In the genomic region with DNA sequence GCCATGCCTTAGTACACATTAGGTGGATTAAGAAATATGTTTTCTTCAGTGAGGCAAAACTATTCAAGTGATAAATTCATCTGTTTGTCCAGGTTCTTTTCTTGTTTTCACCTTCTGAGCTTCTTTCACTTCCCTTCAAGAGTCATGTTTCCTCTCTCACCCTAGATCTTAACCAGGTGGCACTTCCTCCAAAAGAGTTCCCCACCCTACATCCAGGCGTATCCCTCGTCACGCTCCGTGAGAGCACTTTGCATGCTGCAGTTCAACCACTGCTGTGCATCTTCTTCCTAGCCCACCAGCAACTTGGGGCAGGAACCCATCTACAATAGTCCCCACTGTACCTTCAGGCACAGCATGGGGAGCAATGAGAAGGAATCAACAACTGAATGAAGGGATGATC, we compare ENCODE assay signal across 11 cellular contexts. TPM values are rescaled to one million over a fixed set of nuclear protein-coding genes. Genes with fewer than 3 reads are reported as not detected.
DNase-seq lines count a peak whose midpoint lies in the region; ATAC-seq and TF ChIP-seq lines count a peak whose summit lies in the region.
"Had no signal": no experiment of that assay in that cellular context is flagged by ENCODE, and none has a peak within 500 bp of the region (broad histone marks: within the 10 kb centered on the region; RNA-seq: fewer than 3 reads in every experiment).

No MANE protein-coding gene starts in this region.

- H3K9me2 ChIP-seq in GM23248 (ENCODE audit: insufficient read depth) = no peaks in the 10 kb centered on the region

- H3K4me3 ChIP-seq in WERI-Rb-1 (ENCODE audit: low read depth, low read length) = no peak overlapping the region
- H3K4me3 ChIP-seq in GM23248 = no peak overlapping the region
- H3K4me3 ChIP-seq: SJSA1 had no signal

- H3K79me2 ChIP-seq in GM23248 (ENCODE audit: insufficient read depth) = no peaks in the 10 kb centered on the region

- H3K36me3 ChIP-seq in WERI-Rb-1 = no peaks in the 10 kb centered on the region
- no peaks in the 10 kb centered on the region for H3K36me3 ChIP-seq in GM23248 (ENCODE audit: low read depth)
- H3K36me3 ChIP-seq: SJSA1 had no signal

- no peak overlapping the region for H3K4me2 ChIP-seq in GM23248 (ENCODE audit: unreplicated experiment)

- H3K27me3 ChIP-seq in WERI-Rb-1 (ENCODE audit: insufficient read depth, low read depth, severe bottlenecking) (no peaks in the 10 kb centered on the region), GM23248 (replicated peaks; ENCODE audit: insufficient read depth) (no peaks in the 10 kb centered on the region)
- H3K27me3 ChIP-seq: SJSA1 had no signal

- peak overlapping the region; percentile 85 to 98 (median 96) for H3K27ac Mint-ChIP-seq in naive B cell

- H3K4me1 Mint-ChIP-seq in naive B cell = peaks cover 65 to 84% (median 79%) of the 10 kb centered on the region in 3 donors

- no peak for TF ChIP-seq CTCF in WERI-Rb-1 (IDR thresholded peaks at IDR 0.05; ENCODE audit: low read depth, low read length)

- no peaks in the 10 kb centered on the region for H3K4me1 ChIP-seq in GM23248 (ENCODE audit: insufficient read depth)
- H3K4me1 ChIP-seq: SJSA1 had no signal

- peak overlapping the region; percentile 45 to 86 (median 68) for H3K4me3 Mint-ChIP-seq in naive B cell

- H3K27ac ChIP-seq in WERI-Rb-1 (no peak overlapping the region), GM23248 (no peak overlapping the region)
- H3K27ac ChIP-seq: epithelial cell of prostate, SJSA1 had no signal

- H3K27me3 Mint-ChIP-seq in naive B cell = no peaks in the 10 kb centered on the region

- H3K9me3 Mint-ChIP-seq in naive B cell = peaks cover 3 to 41% (median 28%) of the 10 kb centered on the region in 7 donors

- no peak overlapping the region for H2AFZ ChIP-seq in GM23248

- DNase-seq in naive B cell (peak; percentile 88), CD1c-positive myeloid dendritic cell (ENCODE audit: extremely low spot score) (no peak), WERI-Rb-1 (no peak), GM23248 (no peak)
- DNase-seq: NCI-H1694 had no signal

- H3K9me3 ChIP-seq in WERI-Rb-1 (ENCODE audit: severe bottlenecking) (peaks cover 4% of the 10 kb centered on the region), GM23248 (ENCODE audit: low read depth) (no peaks in the 10 kb centered on the region)
- H3K9me3 ChIP-seq: SJSA1 had no signal

- no peaks in the 10 kb centered on the region for H4K20me1 ChIP-seq in GM23248 (ENCODE audit: insufficient read depth)

- ATAC-seq in GM18909 (IDR thresholded peaks at IDR 0.05; ENCODE audit: poor library complexity, unreplicated experiment) = peak; percentile 87
- ATAC-seq in GM21723 (IDR thresholded peaks at IDR 0.05; ENCODE audit: unreplicated experiment) = peak; percentile 91
- ATAC-seq in HG03280 (IDR thresholded peaks at IDR 0.05; ENCODE audit: unreplicated experiment) = peak; percentile 82
- peak; percentile 93 to 97 for ATAC-seq in naive B cell (ENCODE audit: low read depth in 2 of 2)
- ATAC-seq in HG02840 (IDR thresholded peaks at IDR 0.05; ENCODE audit: low FRiP score, unreplicated experiment) = no peak

- in situ Hi-C loops in GM23248 (cut with MboI) = no loop called here

- WGBS in GM23248 (ENCODE audit: low coverage in 1 of 2, low lambda C conversion rate in 2 of 2, missing lambda C conversion rate in 2 of 2), 2 experiments = 81 to 83% methylated on average over 4 of the region's 4 CpGs

- no peak overlapping the region for H3K9ac ChIP-seq in GM23248

- H3K36me3 Mint-ChIP-seq in naive B cell = peaks cover 0 to 16% of the 10 kb centered on the region in 2 donors

- H3F3A ChIP-seq in GM23248 (ENCODE audit: insufficient read depth) = no peaks in the 10 kb centered on the region

RNA-seq across cellular contexts. Expression of a gene that starts 28.9 kb away (rescaled TPM):
- polyA plus RNA-seq in naive B cell (ENCODE audit: low read depth in 6 of 6) = 10 to 100 TPM; 28.7 to 65.6 (median 40.0) TPM
- 3.5 and 8.1 TPM in 2 replicates for total RNA-seq in GM23248 (2014; rRNA removed; shearing (Covaris generic))
- 0.95 and 2.4 TPM in 2 replicates for polyA plus RNA-seq in GM23248 (2016; fragmentation: Nextera tagmentation; extraction: Ambion mirVana)

RNA-seq across cellular contexts. Expression of a gene that starts 29.3 kb away (rescaled TPM):
- polyA plus RNA-seq in naive B cell (ENCODE audit: low read depth in 6 of 6) = 10 to 100 TPM in 5 of 6 donors, 1 to 10 TPM in 1; 9.1 to 32.2 (median 12.2) TPM
- 0.43 TPM in 1 of 2 replicates, not detected in the other for total RNA-seq in GM23248 (2014; rRNA removed; shearing (Covaris generic))
- polyA plus RNA-seq in GM23248 (2016; fragmentation: Nextera tagmentation; extraction: Ambion mirVana) = 0.08 TPM in 2 replicates
